ENCODE assay signal across 14 cellular contexts in the genomic region with DNA sequence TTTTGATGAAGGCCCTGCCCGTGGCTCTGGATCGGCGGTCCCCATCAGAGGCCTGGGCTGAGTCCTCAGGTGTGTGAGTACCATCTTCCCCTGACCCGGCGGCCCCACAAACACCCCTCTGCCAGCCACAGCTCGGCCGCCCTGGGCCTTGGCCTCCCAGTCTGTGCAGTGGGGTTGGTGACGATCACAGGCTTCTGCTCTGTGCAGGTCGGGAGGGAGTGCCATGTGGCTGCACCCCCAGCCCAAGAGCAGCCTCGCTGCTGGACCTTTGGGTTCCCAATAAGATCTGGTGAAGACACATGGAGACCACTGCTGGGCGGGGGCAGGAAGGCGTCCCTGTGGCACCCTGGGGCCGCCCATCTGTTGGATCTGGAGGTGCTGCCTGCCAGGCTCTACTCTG. TPM values are rescaled to one million over a fixed set of nuclear protein-coding genes. Genes with fewer than 3 reads are reported as not detected.
DNase-seq lines count a peak whose midpoint lies in the region; ATAC-seq and TF ChIP-seq lines count a peak whose summit lies in the region.
"Had no signal": no experiment of that assay in that cellular context is flagged by ENCODE, and none has a peak within 500 bp of the region (broad histone marks: within the 10 kb centered on the region; RNA-seq: fewer than 3 reads in every experiment).

No MANE protein-coding gene starts in this region.

- TF ChIP-seq POLR2A in heart left ventricle (IDR thresholded peaks at IDR 0.05): no peak
- no peak for TF ChIP-seq POLR2A in prostate gland (IDR thresholded peaks at IDR 0.05)
- no peak for TF ChIP-seq POLR2A in upper lobe of left lung (IDR thresholded peaks at IDR 0.05)

- H3K4me1 ChIP-seq in heart left ventricle (peaks cover 14 to 98% (median 74%) of the 10 kb centered on the region in 12 donors), prostate gland (replicated peaks) (peaks cover 59% of the 10 kb centered on the region), upper lobe of left lung (peaks cover 69 to 81% (median 73%) of the 10 kb centered on the region in 4 donors)

- H3K9me3 ChIP-seq in heart left ventricle: no peaks in the 10 kb centered on the region
- H3K9me3 ChIP-seq in prostate gland: no peaks in the 10 kb centered on the region
- no peaks in the 10 kb centered on the region for H3K9me3 ChIP-seq in upper lobe of left lung

- ATAC-seq in heart left ventricle (no peak), upper lobe of left lung (ENCODE audit: low FRiP score in 2 of 2) (no peak)

- 87 to 92% (median 89%) methylated on average over 6 to 13 of the region's 13 CpGs for WGBS in heart left ventricle, 4 donors
- WGBS in prostate gland: 80% methylated on average over 13 of the region's 13 CpGs
- 85 to 90% methylated on average over 10 to 13 of the region's 13 CpGs for WGBS in upper lobe of left lung, 2 donors

- TF ChIP-seq EP300 in upper lobe of left lung (IDR thresholded peaks at IDR 0.05): no peak

- H3K36me3 ChIP-seq in heart left ventricle: peaks cover 3 to 89% (median 68%) of the 10 kb centered on the region in 9 donors
- peaks cover 0 to 26% of the 10 kb centered on the region in 2 donors for H3K36me3 ChIP-seq in prostate gland
- H3K36me3 ChIP-seq in upper lobe of left lung: peaks cover 9 to 81% (median 73%) of the 10 kb centered on the region in 4 donors

- intact Hi-C loops in heart left ventricle (cut with DNase I): no loop called here
- intact Hi-C loops in cardiac septum (cut with DNase I): no loop called here
- intact Hi-C loops in dorsolateral prefrontal cortex (cut with DNase I): no loop called here
- intact Hi-C loops in prostate gland (cut with DNase I): no loop called here

- no peaks in the 10 kb centered on the region for H3K27me3 ChIP-seq in heart left ventricle
- no peaks in the 10 kb centered on the region for H3K27me3 ChIP-seq in dorsolateral prefrontal cortex
- no peaks in the 10 kb centered on the region for H3K27me3 ChIP-seq in prostate gland (replicated peaks; ENCODE audit: insufficient read depth)
- no peaks in the 10 kb centered on the region for H3K27me3 ChIP-seq in upper lobe of left lung

- DNase-seq in heart left ventricle (no peak), cardiac septum (ENCODE audit: low spot score) (no peak), dorsolateral prefrontal cortex (no peak), prostate gland (ENCODE audit: low spot score) (no peak), upper lobe of left lung (peak in 1 of 2 donors; percentile 63), LoVo (ENCODE audit: low spot score) (no peak), CD1c-positive myeloid dendritic cell (ENCODE audit: extremely low spot score) (no peak)
- DNase-seq in activated CD8-positive, alpha-beta memory T cell treated with anti-CD3 and anti-CD28 coated beads, Interleukin-2, amount 50 U/mL, for 4 hours: no peak
- DNase-seq: CD8-positive, alpha-beta memory T cell; NCI-H146; NCI-H524 treated with DMSO at 0.1 percent for 48 hours; stimulated activated naive CD4-positive, alpha-beta T cell treated with Interleukin-2 at 50 U/mL for 16 hours had no signal

- peak overlapping the region; percentile 70 to 88 (median 83) for H3K27ac ChIP-seq in heart left ventricle
- H3K27ac ChIP-seq in dorsolateral prefrontal cortex: peak overlapping the region; percentile 88 to 98 (median 96)
- peak overlapping the region; percentile 89 to 91 for H3K27ac ChIP-seq in prostate gland
- H3K27ac ChIP-seq in upper lobe of left lung: peak overlapping the region; percentile 78 to 93 (median 86)
- H3K27ac ChIP-seq: HL-60, KMS-11 had no signal

- TF ChIP-seq CTCF in heart left ventricle (IDR thresholded peaks at IDR 0.05) (no peak), dorsolateral prefrontal cortex (IDR thresholded peaks at IDR 0.05 in 54 of 56, conservative IDR thresholded peaks at IDR 0.05 in 2 of 56; ENCODE audit: low read depth in 1 of 56, partially characterized antibody in 56 of 56) (no peak), prostate gland (IDR thresholded peaks at IDR 0.05) (no peak), upper lobe of left lung (IDR thresholded peaks at IDR 0.05) (no peak)

- H3K4me3 ChIP-seq in heart left ventricle: no peak overlapping the region
- peak overlapping the region in 5 of 59 donors; percentile 4 to 46 (median 21) for H3K4me3 ChIP-seq in dorsolateral prefrontal cortex
- no peak overlapping the region for H3K4me3 ChIP-seq in prostate gland
- no peak overlapping the region for H3K4me3 ChIP-seq in upper lobe of left lung

RNA-seq across cellular contexts. Expression of gene PPARA, which starts 47.1 kb away (rescaled TPM):
- total RNA-seq in heart left ventricle: 10 to 100 TPM; 51.0 to 96.4 (median 83.6) TPM
- 10 to 100 TPM; 21.1 to 60.9 TPM for polyA plus RNA-seq in heart left ventricle
- total RNA-seq in cardiac septum: 78.8 TPM
- total RNA-seq in dorsolateral prefrontal cortex: 10 to 100 TPM; 13.9 to 53.9 (median 22.6) TPM
- 10 to 100 TPM; 21.2 to 27.3 TPM for total RNA-seq in prostate gland
- 10 to 100 TPM; 10.2 to 27.0 (median 20.9) TPM for total RNA-seq in upper lobe of left lung
